In genomic region chr17:20158580-20158979, GRCh38 we compare ENCODE assay signal across 19 cellular contexts.
A peak's percentile ranks its signal among the peaks of the same experiment; 100 is the strongest.
DNase-seq lines count a peak whose midpoint lies in the region; ATAC-seq, FAIRE-seq and TF ChIP-seq lines count a peak whose summit lies in the region.
"Had no signal": no experiment of that assay in that cellular context is flagged by ENCODE, and none has a peak within 500 bp of the region (broad histone marks: within the 10 kb centered on the region; RNA-seq: fewer than 3 reads in every experiment).

No MANE protein-coding gene starts in this region.

- POLR2A ChIA-PET in PC-9 (lab: Charles Lee; ENCODE audit: unreplicated experiment), result interaction anchor here (0.5 to 0.7 kb wide), 3 partner anchors 13 to 308 kb away, joined by 3 to 8 read pairs (median 3); no protein-coding TSS in a partner anchor
- POLR2A ChIA-PET in activated CD4-positive, alpha-beta T cell treated with anti-CD3 and anti-CD28 coated beads, Interleukin-2, amount 10 ng/mL, durations not matched to agents 7 days and 5 days (lab: Charles Lee), result no interaction called here

- CTCF ChIA-PET in PC-9 (lab: Charles Lee), result no interaction called here
- CTCF ChIA-PET in activated CD4-positive, alpha-beta T cell treated with anti-CD3 and anti-CD28 coated beads, Interleukin-2, amount 10 ng/mL, durations not matched to agents 7 days and 5 days (lab: Charles Lee), result interaction anchor here (1.0 kb wide), 1 partner anchor 69 kb away, joined by 3 read pairs; no protein-coding TSS in a partner anchor

- H3K9me3 Mint-ChIP-seq in osteocyte (ENCODE audit: unreplicated experiment), result no peaks in the 10 kb centered on the region
- H3K9me3 Mint-ChIP-seq in activated CD4-positive, alpha-beta T cell treated with anti-CD3 and anti-CD28 coated beads, Interleukin-2, amount 10 ng/mL, durations not matched to agents 7 days and 5 days, result no peaks in the 10 kb centered on the region
- H3K9me3 Mint-ChIP-seq: CD4-positive, alpha-beta T cell; IgD-negative memory B cell had no signal

- H3K27me3 ChIP-seq in PC-9 (ENCODE audit: insufficient read depth, low read depth), result no peaks in the 10 kb centered on the region

- DNase-seq in GM12891 (ENCODE audit: insufficient read length, low spot score) (no peak), PC-9 (no peak), dedifferentiated amniotic fluid mesenchymal stem cell (ENCODE audit: extremely low spot score) (peak; percentile 0), osteocyte (ENCODE audit: extremely low spot score, unreplicated experiment) (peak; percentile 54), NCI-H2107 treated with DMSO at 0.1 percent for 48 hours (lab: John Stamatoyannopoulos, UW; ENCODE audit: unreplicated experiment) (no peak)
- no peak for DNase-seq in activated CD4-positive, alpha-beta T cell treated with anti-CD3 and anti-CD28 coated beads, Interleukin-2, amount 10 ng/mL, durations not matched to agents 7 days and 5 days
- DNase-seq: AML-193; Caco-2; CD4-positive, alpha-beta T cell; GM23248; HCEC 1CT; KBM-7 had no signal

- no peak overlapping the region for H3K27ac Mint-ChIP-seq in osteocyte (ENCODE audit: unreplicated experiment)
- no peak overlapping the region for H3K27ac Mint-ChIP-seq in activated CD4-positive, alpha-beta T cell treated with anti-CD3 and anti-CD28 coated beads, Interleukin-2, amount 10 ng/mL, durations not matched to agents 7 days and 5 days
- H3K27ac Mint-ChIP-seq: CD4-positive, alpha-beta T cell had no signal

- intact Hi-C loops in PC-9 (cut with micrococcal nuclease; ENCODE audit: unreplicated experiment), result loop anchor here (5.0 kb wide), 2 partner anchors 36 to 49 kb away; no protein-coding TSS in a partner anchor

- TF ChIP-seq CTCF in PC-9 (conservative IDR thresholded peaks at IDR 0.05) (no peak), osteocyte (IDR thresholded peaks at IDR 0.05) (no peak)

- no peak for TF ChIP-seq POLR2A in GM12891 (IDR thresholded peaks at IDR 0.05; ENCODE audit: low read depth, low read length)

- H3K79me2 ChIP-seq in PC-9 (ENCODE audit: low read depth), result peaks cover 67% of the 10 kb centered on the region

- peaks cover 8% of the 10 kb centered on the region for H3K27me3 Mint-ChIP-seq in osteocyte (ENCODE audit: unreplicated experiment)
- peaks cover 13% of the 10 kb centered on the region for H3K27me3 Mint-ChIP-seq in activated CD4-positive, alpha-beta T cell treated with anti-CD3 and anti-CD28 coated beads, Interleukin-2, amount 10 ng/mL, durations not matched to agents 7 days and 5 days
- H3K27me3 Mint-ChIP-seq: CD4-positive, alpha-beta T cell; IgD-negative memory B cell had no signal

- no peak overlapping the region for H3K4me3 Mint-ChIP-seq in osteocyte (ENCODE audit: unreplicated experiment)
- no peak overlapping the region for H3K4me3 Mint-ChIP-seq in activated CD4-positive, alpha-beta T cell treated with anti-CD3 and anti-CD28 coated beads, Interleukin-2, amount 10 ng/mL, durations not matched to agents 7 days and 5 days

- peaks cover 31% of the 10 kb centered on the region for H3K4me1 ChIP-seq in PC-9 (replicated peaks; ENCODE audit: insufficient read depth)

- H4K20me1 ChIP-seq in PC-9 (ENCODE audit: insufficient read depth), result peaks cover 22% of the 10 kb centered on the region

- no TSS peak for BruUV-seq in PC-9 (replicated peaks; lab: Mats Ljungman, UMichigan)

- peaks cover 6% of the 10 kb centered on the region; the same call in 1 of the 2 replicates for H3K36me3 ChIP-seq in PC-9 (ENCODE audit: low read depth)

- ATAC-seq in GM19467 (IDR thresholded peaks at IDR 0.05; ENCODE audit: unreplicated experiment) (no peak), SK-N-SH treated with all-trans-retinoic acid at 6 μM for 48 hours (no peak)

- no peaks in the 10 kb centered on the region for H3K9me3 ChIP-seq in PC-9 (ENCODE audit: insufficient read depth, low read depth)
- H3K9me3 ChIP-seq: Caco-2 had no signal

- peaks cover 2% of the 10 kb centered on the region for H3K36me3 Mint-ChIP-seq in osteocyte (ENCODE audit: unreplicated experiment)
- H3K36me3 Mint-ChIP-seq in activated CD4-positive, alpha-beta T cell treated with anti-CD3 and anti-CD28 coated beads, Interleukin-2, amount 10 ng/mL, durations not matched to agents 7 days and 5 days (ENCODE audit: low read depth), result no peaks in the 10 kb centered on the region

- H3K4me1 Mint-ChIP-seq in osteocyte (ENCODE audit: unreplicated experiment), result peaks cover 10% of the 10 kb centered on the region
- H3K4me1 Mint-ChIP-seq in activated CD4-positive, alpha-beta T cell treated with anti-CD3 and anti-CD28 coated beads, Interleukin-2, amount 10 ng/mL, durations not matched to agents 7 days and 5 days, result peaks cover 4% of the 10 kb centered on the region

- peaks cover 22% of the 10 kb centered on the region; the same call in 1 of the 2 replicates for H3F3A ChIP-seq in PC-9 (ENCODE audit: insufficient read depth, low read depth)

- no peak overlapping the region for H2AFZ ChIP-seq in PC-9
- H2AFZ ChIP-seq: GM23248 had no signal

- no peak overlapping the region for H3K27ac ChIP-seq in PC-9
- H3K27ac ChIP-seq: C4-2B, GM23248, HL-60 had no signal

- no peaks in the 10 kb centered on the region for H3K9me2 ChIP-seq in PC-9 (ENCODE audit: insufficient read depth)

- H3K4me2 ChIP-seq in PC-9, result peak overlapping the region; percentile 96

- no peak overlapping the region for H3K4me3 ChIP-seq in PC-9
- H3K4me3 ChIP-seq: GM23248 had no signal

- peak; percentile 54 for FAIRE-seq in GM12891 (lab: Jason Lieb, UNC)
- FAIRE-seq: D721Med, G401.6 had no signal

TF ChIP-seq in GM12891, 5 proteins besides CTCF, POLR2A, EP300 and RAD21:
- no peak for TF ChIP-seq TAF1 (IDR thresholded peaks at IDR 0.05; ENCODE audit: low read depth, low read length)
- no peak for TF ChIP-seq POLR2AphosphoS5 (IDR thresholded peaks at IDR 0.05; ENCODE audit: low read depth, low read length)
- no peak for TF ChIP-seq SPI1 (IDR thresholded peaks at IDR 0.05; ENCODE audit: low read depth, low read length)
- TF ChIP-seq POU2F2 (IDR thresholded peaks at IDR 0.05; ENCODE audit: low read depth, low read length), result no peak
- no peak for TF ChIP-seq PAX5 (IDR thresholded peaks at IDR 0.05; ENCODE audit: insufficient read depth, low read length, severe bottlenecking)

TF ChIP-seq in SK-N-SH treated with all-trans-retinoic acid at 6 μM for 48 hours, 23 proteins besides CTCF, POLR2A, EP300 and RAD21:
- TF ChIP-seq ZC3H10 (CRISPR knock-in tag; IDR thresholded peaks at IDR 0.05), result no peak
- TF ChIP-seq PPARA (CRISPR knock-in tag; IDR thresholded peaks at IDR 0.05; ENCODE audit: borderline replicate concordance), result no peak
- TF ChIP-seq CSRNP3 (CRISPR knock-in tag; IDR thresholded peaks at IDR 0.05), result no peak
- TF ChIP-seq GLIS3 (CRISPR knock-in tag; IDR thresholded peaks at IDR 0.05), result no peak
- no peak for TF ChIP-seq ZNF70 (CRISPR knock-in tag; IDR thresholded peaks at IDR 0.05)
- no peak for TF ChIP-seq ZNF565 (CRISPR knock-in tag; conservative IDR thresholded peaks at IDR 0.05; ENCODE audit: low read depth)
- no peak for TF ChIP-seq ESRRG (CRISPR knock-in tag; IDR thresholded peaks at IDR 0.05)
- no peak for TF ChIP-seq ZNF8 (CRISPR knock-in tag; IDR thresholded peaks at IDR 0.05)
- TF ChIP-seq CSDC2 (CRISPR knock-in tag; IDR thresholded peaks at IDR 0.05), result no peak
- no peak for TF ChIP-seq ISL1 (CRISPR knock-in tag; IDR thresholded peaks at IDR 0.05)
- TF ChIP-seq ZFP30 (CRISPR knock-in tag; IDR thresholded peaks at IDR 0.05), result no peak
TF ChIP-seq in SK-N-SH treated with all-trans-retinoic acid at 6 μM for 48 hours: peak in this region for 0.

Comparison
In these comparisons a context has a peak if more than half of its experiments do, and no peak if none do; other contexts are left out.
1. DNase-seq: peak in dedifferentiated amniotic fluid mesenchymal stem cell (single experiment) and osteocyte (single experiment); none in GM12891 (single experiment), PC-9 (0 of 2), NCI-H2107 treated with DMSO at 0.1 percent for 48 hours (single experiment) and activated CD4-positive, alpha-beta T cell treated with anti-CD3 and anti-CD28 coated beads, Interleukin-2, amount 10 ng/mL, durations not matched to agents 7 days and 5 days (single experiment).